8 cellular contexts compared by ENCODE assay signal in genomic region chr12:124457287-124458219, GRCh38.
DNase-seq lines count a peak whose midpoint lies in the region; ATAC-seq, FAIRE-seq and TF ChIP-seq lines count a peak whose summit lies in the region.

No MANE protein-coding gene starts in this region.

- peaks cover 2 to 5% (median 5%) of the 10 kb centered on the region in 3 donors for H3K27me3 Mint-ChIP-seq in CD14-positive monocyte (ENCODE audit: low read depth in 3 of 3)

- peaks cover 66 to 73% of the 10 kb centered on the region in 2 donors for H3K36me3 Mint-ChIP-seq in CD14-positive monocyte

- peaks cover 4 to 15% (median 14%) of the 10 kb centered on the region in 7 donors for H3K9me3 Mint-ChIP-seq in CD14-positive monocyte

- peaks cover 44% of the 10 kb centered on the region for H3K4me1 Mint-ChIP-seq in CD14-positive monocyte

- TF ChIP-seq CTCF in CD14-positive monocyte (IDR thresholded peaks at IDR 0.05) = no peak
- TF ChIP-seq CTCF in kidney (IDR thresholded peaks at IDR 0.05; ENCODE audit: borderline replicate concordance, extremely low read depth, insufficient read depth) = no peak

- DNase-seq in CD14-positive monocyte (ENCODE audit: low spot score) (peak; percentile 96), T follicular helper cell (ENCODE audit: low read depth) (peak; percentile 56), amygdala (lab: John Stamatoyannopoulos, UW) (peak in 53 of 56 donors; percentile 30 to 91 (median 72)), kidney (peak; percentile 90)
- peak; percentile 27 to 43 for DNase-seq in stimulated activated CD4-positive, alpha-beta T cell treated with anti-CD3 and anti-CD28 coated beads, Interleukin-4, amount 100 ng/mL, for 48 hours (ENCODE audit: low read depth in 2 of 2)

- peaks cover 24% of the 10 kb centered on the region in 2 donors for H3K4me1 ChIP-seq in kidney (ENCODE audit: control insufficient read depth in 1 of 2, insufficient read depth in 1 of 2, low read depth in 1 of 2, low read length in 2 of 2)

- no peak for FAIRE-seq in kidney (lab: Jason Lieb, UNC)

- H3K4me3 ChIP-seq in kidney (ENCODE audit: low read length in 2 of 2) = no peak overlapping the region

- no peaks in the 10 kb centered on the region for H3K9me3 ChIP-seq in kidney (ENCODE audit: control insufficient read depth in 1 of 2, low read length in 2 of 2)

- H3K27ac Mint-ChIP-seq in CD14-positive monocyte = peak overlapping the region; percentile 81 to 98 (median 94)

- H3K27ac ChIP-seq in kidney (ENCODE audit: low read depth in 2 of 2, low read length in 2 of 2) = peak overlapping the region; percentile 63 to 85

- intact Hi-C loops in CD14-positive monocyte (cut with micrococcal nuclease) = loop anchor here (1.0 to 10.0 kb wide), 3 partner anchors 9 to 90 kb away; no protein-coding TSS in a partner anchor
- intact Hi-C loops in kidney (cut with DNase I) = no loop called here

- ATAC-seq in GM21786 (IDR thresholded peaks at IDR 0.05; ENCODE audit: unreplicated experiment) (peak; percentile 29), GM18870 (IDR thresholded peaks at IDR 0.05; ENCODE audit: unreplicated experiment) (no peak), HG03342 (IDR thresholded peaks at IDR 0.05; ENCODE audit: unreplicated experiment) (no peak)

- peaks cover 12 to 22% of the 10 kb centered on the region in 2 donors for H3K36me3 ChIP-seq in kidney (ENCODE audit: control insufficient read depth in 1 of 2, insufficient read depth in 2 of 2, low read length in 2 of 2)

- peak overlapping the region; percentile 59 to 79 for H3K4me3 Mint-ChIP-seq in CD14-positive monocyte

- H3K9ac ChIP-seq in kidney (ENCODE audit: low read length in 2 of 2) = no peak overlapping the region

Comparison
In these comparisons a context has a peak if more than half of its experiments do, and no peak if none do; other contexts are left out.
1. DNase-seq: peak in every context shown above with its lines; median percentile 96 in CD14-positive monocyte; 90 in kidney; 72 in amygdala; 56 in T follicular helper cell; 35 in stimulated activated CD4-positive, alpha-beta T cell treated with anti-CD3 and anti-CD28 coated beads, Interleukin-4, amount 100 ng/mL, for 48 hours.